26 cellular contexts compared by ENCODE assay signal in genomic region chr4:81319657-81320056, GRCh38.
DNase-seq lines count a peak whose midpoint lies in the region; ATAC-seq and TF ChIP-seq lines count a peak whose summit lies in the region.
"Had no signal": no experiment of that assay in that cellular context is flagged by ENCODE, and none has a peak within 500 bp of the region (broad histone marks: within the 10 kb centered on the region; RNA-seq: fewer than 3 reads in every experiment).

No MANE protein-coding gene starts in this region.

- H3K27ac Mint-ChIP-seq in activated naive CD4-positive, alpha-beta T cell treated with anti-CD3 and anti-CD28 coated beads, Interleukin-2, amount 10 ng/mL, durations not matched to agents 7 days and 5 days = no peak overlapping the region
- H3K27ac Mint-ChIP-seq: B cell; CD8-positive, alpha-beta T cell had no signal

- no peak overlapping the region for H3K4me2 ChIP-seq in hepatocyte
- H3K4me2 ChIP-seq: PC-9 had no signal

- no peaks in the 10 kb centered on the region for H4K20me1 ChIP-seq in hepatocyte (ENCODE audit: insufficient read depth, poor library complexity, severe bottlenecking)

- H3K36me3 ChIP-seq in hepatocyte (replicated peaks; ENCODE audit: insufficient read depth, low read depth) = no peaks in the 10 kb centered on the region
- H3K36me3 ChIP-seq: MG63 had no signal

- no peaks in the 10 kb centered on the region for H3K9me3 Mint-ChIP-seq in activated naive CD4-positive, alpha-beta T cell treated with anti-CD3 and anti-CD28 coated beads, Interleukin-2, amount 10 ng/mL, durations not matched to agents 7 days and 5 days

- H3K9me3 ChIP-seq in hepatocyte (ENCODE audit: low read depth) = no peaks in the 10 kb centered on the region
- H3K9me3 ChIP-seq: MG63 had no signal

- CTCF ChIA-PET in activated naive CD4-positive, alpha-beta T cell treated with anti-CD3 and anti-CD28 coated beads, Interleukin-2, amount 10 ng/mL, durations not matched to agents 7 days and 5 days (lab: Charles Lee) = no interaction called here

- no peak for TF ChIP-seq CTCF in hepatocyte (IDR thresholded peaks at IDR 0.05; ENCODE audit: poor library complexity)

- H3K27me3 ChIP-seq in hepatocyte = no peaks in the 10 kb centered on the region
- H3K27me3 ChIP-seq: MG63 had no signal

- peak; percentile 25 for DNase-seq in HT-29 (ENCODE audit: low spot score)
- peak; percentile 34 for DNase-seq in hepatocyte (ENCODE audit: low spot score)
- DNase-seq in mucosa of gallbladder (ENCODE audit: low spot score) = peak; percentile 40
- no peak for DNase-seq in activated CD4-positive, CD25-positive, alpha-beta regulatory T cell (lab: John Stamatoyannopoulos, UW)
- DNase-seq in activated naive CD4-positive, alpha-beta T cell treated with anti-CD3 and anti-CD28 coated beads, Interleukin-2, amount 10 ng/mL, durations not matched to agents 7 days and 5 days = no peak
- no peak for DNase-seq in cerebellar cortex (ENCODE audit: low spot score)
- DNase-seq: Caco-2; CD8-positive, alpha-beta T cell; DMS153; HCEC 1CT; KG1; MG63; NCI-H1105 treated with DMSO at 0.1 percent for 48 hours; NCI-H146; NCI-H2029; NCI-H446 treated with DMSO at 0.1 percent for 48 hours; NCI-H526; NCI-H82; NK-92 treated with Interleukin-12 subunit alpha and Interleukin-12 subunit beta, amount 100 ng/mL, for 24 hours; PC-9; SIG-M5 had no signal

- H3K4me1 Mint-ChIP-seq in activated naive CD4-positive, alpha-beta T cell treated with anti-CD3 and anti-CD28 coated beads, Interleukin-2, amount 10 ng/mL, durations not matched to agents 7 days and 5 days = no peaks in the 10 kb centered on the region

- peaks cover 3% of the 10 kb centered on the region for H3K27me3 Mint-ChIP-seq in activated naive CD4-positive, alpha-beta T cell treated with anti-CD3 and anti-CD28 coated beads, Interleukin-2, amount 10 ng/mL, durations not matched to agents 7 days and 5 days

- H3K27ac ChIP-seq in hepatocyte = peak overlapping the region; percentile 84
- H3K27ac ChIP-seq: C4-2B, PC-9, SK-N-MC had no signal

- no peaks in the 10 kb centered on the region for H3K36me3 Mint-ChIP-seq in activated naive CD4-positive, alpha-beta T cell treated with anti-CD3 and anti-CD28 coated beads, Interleukin-2, amount 10 ng/mL, durations not matched to agents 7 days and 5 days
- H3K36me3 Mint-ChIP-seq: CD8-positive, alpha-beta T cell had no signal

- peaks cover 24% of the 10 kb centered on the region for H3K4me1 ChIP-seq in hepatocyte (ENCODE audit: insufficient read depth)

- no peak overlapping the region for H2AFZ ChIP-seq in hepatocyte
- H2AFZ ChIP-seq: PC-9 had no signal

- H3K9me2 ChIP-seq in hepatocyte (replicated peaks; ENCODE audit: insufficient read depth) = no peaks in the 10 kb centered on the region

- H3K79me2 ChIP-seq in hepatocyte = no peaks in the 10 kb centered on the region

- H3K4me3 Mint-ChIP-seq in activated naive CD4-positive, alpha-beta T cell treated with anti-CD3 and anti-CD28 coated beads, Interleukin-2, amount 10 ng/mL, durations not matched to agents 7 days and 5 days = no peak overlapping the region
- H3K4me3 Mint-ChIP-seq: B cell; CD8-positive, alpha-beta T cell had no signal

- no peak for ATAC-seq in GM21528 (IDR thresholded peaks at IDR 0.05; ENCODE audit: low FRiP score, unreplicated experiment)
- ATAC-seq: CD8-positive, alpha-beta T cell; GM12878 had no signal

- 75% methylated on average over 1 of the region's 1 CpG for WGBS in hepatocyte (ENCODE audit: low lambda C conversion rate, missing lambda C conversion rate)

- no peak overlapping the region for H3K4me3 ChIP-seq in hepatocyte
- H3K4me3 ChIP-seq: GM12878, MG63, PC-9, SK-N-MC had no signal

Comparison
In these comparisons a context has a peak if more than half of its experiments do, and no peak if none do; other contexts are left out.
1. DNase-seq: peak in HT-29 (single experiment), hepatocyte (single experiment) and mucosa of gallbladder (single experiment); none in activated CD4-positive, CD25-positive, alpha-beta regulatory T cell (0 of 4), activated naive CD4-positive, alpha-beta T cell treated with anti-CD3 and anti-CD28 coated beads, Interleukin-2, amount 10 ng/mL, durations not matched to agents 7 days and 5 days (single experiment) and cerebellar cortex (single experiment).